ENCODE assay signal across 33 cellular contexts in the genomic region with DNA sequence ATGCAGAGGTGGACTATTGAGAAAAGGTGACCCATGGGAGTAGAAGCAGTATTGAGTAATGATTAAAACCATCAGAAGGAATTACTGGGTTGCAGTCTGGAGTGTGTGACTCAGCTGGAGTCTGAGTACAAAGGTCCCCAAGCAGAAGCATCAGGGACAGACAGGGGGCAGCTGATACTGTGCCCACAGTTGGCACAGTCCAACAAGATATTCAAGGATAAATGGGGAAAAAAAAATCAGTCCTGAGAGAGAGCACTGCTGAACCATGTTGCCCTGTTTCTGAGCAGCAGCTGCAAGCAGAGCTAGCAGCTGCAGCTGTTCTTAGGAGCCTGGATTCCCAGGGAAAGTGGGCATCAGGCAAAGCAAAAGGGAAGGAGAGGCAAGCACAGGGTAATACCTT. TPM values are rescaled to one million over a fixed set of nuclear protein-coding genes. Genes with fewer than 3 reads are reported as not detected.
DNase-seq lines count a peak whose midpoint lies in the region; ATAC-seq and TF ChIP-seq lines count a peak whose summit lies in the region.
"Had no signal": no experiment of that assay in that cellular context is flagged by ENCODE, and none has a peak within 500 bp of the region (broad histone marks: within the 10 kb centered on the region; RNA-seq: fewer than 3 reads in every experiment).

No MANE protein-coding gene starts in this region.

- H3K27me3 Mint-ChIP-seq in activated naive CD8-positive, alpha-beta T cell = no peaks in the 10 kb centered on the region
- H3K27me3 Mint-ChIP-seq in activated naive CD8-positive, alpha-beta T cell treated with anti-CD3 and anti-CD28 coated beads, Interleukin-2, amount 50 U/mL, for 24 hours = no peaks in the 10 kb centered on the region

- TF ChIP-seq CTCF in upper lobe of right lung (IDR thresholded peaks at IDR 0.05) = no peak

- no peaks in the 10 kb centered on the region for H3K36me3 Mint-ChIP-seq in activated naive CD8-positive, alpha-beta T cell
- no peaks in the 10 kb centered on the region for H3K36me3 Mint-ChIP-seq in activated naive CD8-positive, alpha-beta T cell treated with anti-CD3 and anti-CD28 coated beads, Interleukin-2, amount 50 U/mL, for 24 hours (ENCODE audit: low read depth)

- no peaks in the 10 kb centered on the region for H3K36me3 ChIP-seq in upper lobe of right lung
- H3K36me3 ChIP-seq: cardiac muscle cell, heart right ventricle, prostate gland, sigmoid colon, thoracic aorta had no signal

- H3K27me3 ChIP-seq in upper lobe of right lung = no peaks in the 10 kb centered on the region
- H3K27me3 ChIP-seq: uterus had no signal

- H3K9me3 Mint-ChIP-seq in activated naive CD8-positive, alpha-beta T cell (ENCODE audit: low read depth) = no peaks in the 10 kb centered on the region
- H3K9me3 Mint-ChIP-seq in activated naive CD8-positive, alpha-beta T cell treated with anti-CD3 and anti-CD28 coated beads, Interleukin-2, amount 50 U/mL, for 24 hours = no peaks in the 10 kb centered on the region
- H3K9me3 Mint-ChIP-seq: activated T-helper 1 cell treated with anti-CD3 and anti-CD28 coated beads, Interleukin-12 subunit alpha, Interleukin-12 subunit beta, Interleukin-2, Interleukin-4 antibody, amounts not matched to agents 30 ng/mL and 10 ng/mL and 1 ng/mL, durations not matched to agents 14 hours and 24 hours and 36 hours; CD8-positive, alpha-beta memory T cell; effector memory CD8-positive, alpha-beta T cell; T-helper 2 cell treated with Interferon-gamma antibody and Interleukin-4, amounts not matched to agents 5 μg/mL and 100 μg/mL, for 36 hours had no signal

- no peak overlapping the region for H3K4me3 Mint-ChIP-seq in activated naive CD8-positive, alpha-beta T cell
- H3K4me3 Mint-ChIP-seq in activated naive CD8-positive, alpha-beta T cell treated with anti-CD3 and anti-CD28 coated beads, Interleukin-2, amount 50 U/mL, for 24 hours = no peak overlapping the region
- H3K4me3 Mint-ChIP-seq: activated T-helper 1 cell treated with anti-CD3 and anti-CD28 coated beads, Interleukin-12 subunit alpha, Interleukin-12 subunit beta, Interleukin-2, Interleukin-4 antibody, amounts not matched to agents 30 ng/mL and 10 ng/mL and 1 ng/mL, durations not matched to agents 14 hours and 24 hours and 36 hours had no signal

- no peaks in the 10 kb centered on the region for H3K9me3 ChIP-seq in upper lobe of right lung
- H3K9me3 ChIP-seq: heart right ventricle, prostate gland, sigmoid colon, thoracic aorta, uterus had no signal

- H3K27ac Mint-ChIP-seq in activated naive CD8-positive, alpha-beta T cell = peak overlapping the region; percentile 1
- no peak overlapping the region for H3K27ac Mint-ChIP-seq in activated naive CD8-positive, alpha-beta T cell treated with anti-CD3 and anti-CD28 coated beads, Interleukin-2, amount 50 U/mL, for 24 hours
- H3K27ac Mint-ChIP-seq: activated T-helper 1 cell treated with anti-CD3 and anti-CD28 coated beads, Interleukin-12 subunit alpha, Interleukin-12 subunit beta, Interleukin-2, Interleukin-4 antibody, amounts not matched to agents 30 ng/mL and 10 ng/mL and 1 ng/mL, durations not matched to agents 14 hours and 24 hours and 36 hours; T-helper 2 cell treated with Interferon-gamma antibody and Interleukin-4, amounts not matched to agents 5 μg/mL and 100 μg/mL, for 36 hours had no signal

- intact Hi-C loops in upper lobe of right lung (cut with DNase I) = no loop called here

- no peak overlapping the region for H3K4me3 ChIP-seq in upper lobe of right lung
- H3K4me3 ChIP-seq: cardiac muscle cell, coronary artery, heart right ventricle, prostate gland, sigmoid colon, thoracic aorta, uterus had no signal

- no peak for ATAC-seq in activated naive CD8-positive, alpha-beta T cell treated with anti-CD3 and anti-CD28 coated beads, Interleukin-2, amount 50 U/mL, for 24 hours
- ATAC-seq in upper lobe of right lung (peak; percentile 82), GM21717 (IDR thresholded peaks at IDR 0.05; ENCODE audit: unreplicated experiment) (no peak)
- ATAC-seq: effector memory CD8-positive, alpha-beta T cell; heart right ventricle; HepG2 had no signal

- H3K4me1 Mint-ChIP-seq in activated naive CD8-positive, alpha-beta T cell (ENCODE audit: low read depth) = peaks cover 54% of the 10 kb centered on the region
- peaks cover 30% of the 10 kb centered on the region for H3K4me1 Mint-ChIP-seq in activated naive CD8-positive, alpha-beta T cell treated with anti-CD3 and anti-CD28 coated beads, Interleukin-2, amount 50 U/mL, for 24 hours

- no peak for DNase-seq in activated naive CD8-positive, alpha-beta T cell treated with anti-CD3 and anti-CD28 coated beads, Interleukin-2, amount 50 U/mL, for 24 hours
- DNase-seq in NCI-H69 (lab: John Stamatoyannopoulos, UW) = peak; percentile 46
- peak; percentile 40 for DNase-seq in myocyte (ENCODE audit: low read depth)
- no peak for DNase-seq in upper lobe of right lung
- no peak for DNase-seq in mesenteric fat pad (ENCODE audit: low spot score)
- DNase-seq: activated CD4-positive, alpha-beta T cell treated with anti-CD3 and anti-CD28 coated beads, Interleukin-2, amount 50 U/mL, for 1 hour; activated naive CD4-positive, alpha-beta T cell treated with anti-CD3 and anti-CD28 coated beads, Interleukin-2, amount 50 U/mL, for 16 hours; CD8-positive, alpha-beta memory T cell; effector memory CD8-positive, alpha-beta T cell; erythroblast; heart right ventricle; NCI-H1105; NCI-H2081; NK-92 treated with Interleukin-12 subunit alpha and Interleukin-12 subunit beta, amount 100 ng/mL, for 24 hours; SHP77; sigmoid colon; stimulated activated CD4-positive, alpha-beta T cell treated with anti-CD3 and anti-CD28 coated beads, Interleukin-15, amount 100 ng/mL, for 24 hours; stimulated activated naive CD4-positive, alpha-beta T cell treated with Interleukin-2 at 50 U/mL for 16 hours; uterus had no signal

- H3K4me1 ChIP-seq in upper lobe of right lung = no peaks in the 10 kb centered on the region
- H3K4me1 ChIP-seq: prostate gland, sigmoid colon, uterus had no signal

- H3K27ac ChIP-seq in upper lobe of right lung = no peak overlapping the region
- H3K27ac ChIP-seq: cardiac muscle cell, coronary artery, heart right ventricle, prostate gland, sigmoid colon, thoracic aorta, uterus, VCaP had no signal

RNA-seq across cellular contexts. Expression of a gene that starts 17.6 kb away (rescaled TPM):
- total RNA-seq in myocyte (not detected in 2 replicates), upper lobe of right lung (not detected), mesenteric fat pad (not detected)
- polyA plus RNA-seq in myocyte (2012) = not detected
- total RNA-seq: cardiac muscle cell; CD8-positive, alpha-beta memory T cell; fibroblast of villous mesenchyme; H1; heart right ventricle; HepG2; lung microvascular endothelial cell; NCI-H460; sigmoid colon; thoracic aorta; uterus had no signal
- polyA plus RNA-seq: cardiac muscle cell; CD8-positive, alpha-beta memory T cell; H1; heart right ventricle; HepG2; sigmoid colon had no signal

RNA-seq across cellular contexts. Expression of a gene that starts 52.8 kb away (rescaled TPM):
- total RNA-seq in myocyte (not detected in 2 replicates), upper lobe of right lung (6.7 TPM), mesenteric fat pad (0.48 TPM)
- not detected for polyA plus RNA-seq in myocyte (2012)
- total RNA-seq: cardiac muscle cell, fibroblast of villous mesenchyme, H1, HepG2, lung microvascular endothelial cell, NCI-H460 had no signal
- polyA plus RNA-seq: cardiac muscle cell, H1, HepG2 had no signal

Comparison
In these comparisons a context has a peak if more than half of its experiments do, and no peak if none do; other contexts are left out.
1. DNase-seq: peak in NCI-H69 (single experiment) and myocyte (single experiment); none in activated naive CD8-positive, alpha-beta T cell treated with anti-CD3 and anti-CD28 coated beads, Interleukin-2, amount 50 U/mL, for 24 hours (single experiment), upper lobe of right lung (single experiment) and mesenteric fat pad (single experiment).